In the genomic region with DNA sequence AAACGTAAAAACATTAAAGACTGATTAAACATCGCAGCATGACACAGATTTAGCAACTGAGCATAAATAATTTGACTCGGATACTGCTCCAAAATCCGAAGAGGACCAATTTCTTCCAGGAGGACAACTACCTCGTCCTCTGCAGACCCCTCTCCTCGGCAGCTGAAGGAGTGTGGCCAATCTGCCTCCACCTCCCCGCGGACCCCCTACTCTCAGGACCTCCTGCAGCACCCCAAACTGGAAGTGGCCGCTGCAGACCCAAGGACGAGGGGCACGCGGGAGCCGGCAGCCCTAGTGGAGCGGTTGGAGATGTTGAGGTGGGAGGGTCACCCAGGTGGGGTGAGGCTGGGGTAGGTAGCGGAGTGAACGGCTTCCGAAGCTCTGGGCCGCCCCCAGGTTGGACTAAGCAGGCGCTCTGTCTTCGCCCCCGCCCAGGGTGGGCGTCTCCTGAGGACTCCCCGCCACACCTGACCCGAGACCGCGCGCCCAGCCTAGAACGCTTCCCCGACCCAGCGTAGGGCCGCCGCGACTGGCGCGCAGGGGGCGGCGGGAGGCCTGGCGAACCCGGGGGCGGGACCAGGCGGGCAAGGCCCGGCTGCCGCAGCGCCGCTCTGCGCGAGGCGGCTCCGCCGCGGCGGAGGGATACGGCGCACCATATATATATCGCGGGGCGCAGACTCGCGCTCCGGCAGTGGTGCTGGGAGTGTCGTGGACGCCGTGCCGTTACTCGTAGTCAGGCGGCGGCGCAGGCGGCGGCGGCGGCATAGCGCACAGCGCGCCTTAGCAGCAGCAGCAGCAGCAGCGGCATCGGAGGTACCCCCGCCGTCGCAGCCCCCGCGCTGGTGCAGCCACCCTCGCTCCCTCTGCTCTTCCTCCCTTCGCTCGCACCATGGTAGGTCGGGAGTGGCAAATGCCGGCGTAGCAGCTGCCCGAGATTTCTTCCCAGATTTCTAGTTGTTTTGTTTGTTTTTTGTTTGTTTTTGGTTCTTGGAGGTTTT, we compare ENCODE assay signal across 1 cellular context.
A peak's percentile ranks its signal among the peaks of the same experiment; 100 is the strongest.
TF ChIP-seq lines count a peak whose summit lies in the region.

A gene (plus strand): TSS at position 688 of the 998 bp plus-strand sequence. CDS start 202 bp downstream, at position 890.

TF ChIP-seq in K562, 482 proteins besides CTCF, POLR2A, EP300 and RAD21 (continued from another document and continues in another):
- TF ChIP-seq, protein P1, sequence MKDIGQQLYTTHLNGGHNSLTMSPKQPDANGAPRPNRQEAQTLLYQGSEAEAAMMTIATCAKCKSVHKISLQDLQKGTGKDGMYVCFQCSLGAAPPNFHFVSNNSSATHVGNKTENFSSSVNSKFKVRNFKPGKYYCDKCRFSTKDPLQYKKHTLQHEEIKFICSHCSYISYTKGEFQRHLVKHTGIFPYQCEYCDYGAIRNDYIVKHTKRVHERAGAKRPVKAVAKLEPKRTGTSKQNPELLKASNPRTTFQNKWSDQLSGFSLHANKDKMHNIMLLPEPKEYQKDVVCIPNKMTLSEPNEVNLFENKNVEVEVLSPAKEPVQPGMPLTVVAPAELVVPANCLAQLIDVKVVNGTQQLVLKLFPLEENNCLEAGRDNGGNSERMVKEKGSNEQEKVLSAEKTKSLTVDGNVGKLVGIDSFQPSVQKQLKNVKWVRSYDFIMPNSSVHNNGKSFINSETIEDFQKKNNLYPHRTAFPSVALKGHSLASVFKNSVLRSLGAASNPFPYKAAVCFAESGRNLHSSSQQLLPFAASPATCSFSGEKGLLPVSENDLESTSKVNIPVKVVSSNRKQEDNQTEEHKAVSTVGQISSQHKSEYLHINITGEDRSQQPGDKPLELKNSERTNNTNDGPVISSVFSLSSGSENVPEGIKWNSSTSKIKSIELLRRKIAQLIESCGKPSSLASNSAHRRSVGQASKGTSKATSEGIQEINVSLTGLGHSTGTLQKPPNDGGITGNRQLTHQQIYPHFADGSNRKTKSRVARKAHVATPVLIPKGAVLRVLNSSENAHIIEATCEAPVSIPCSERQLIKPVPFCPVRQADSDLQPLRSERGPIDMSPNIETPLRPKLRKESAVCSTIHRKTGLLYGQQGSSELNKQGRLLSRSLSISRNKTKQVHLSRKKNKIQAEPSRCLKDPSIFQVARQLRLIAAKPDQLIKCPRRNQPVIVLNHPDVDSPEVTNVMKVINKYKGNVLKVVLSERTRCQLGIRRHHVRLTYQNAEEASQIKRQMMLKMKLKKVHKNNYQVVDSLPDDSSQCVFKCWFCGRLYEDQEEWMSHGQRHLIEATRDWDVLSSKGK (CRISPR knock-in tag; IDR thresholded peaks at IDR 0.05): no peak
- TF ChIP-seq FOXP1 (CRISPR knock-in tag; IDR thresholded peaks at IDR 0.05): peak; percentile 43; the same call in 1 of the 2 replicates
- TF ChIP-seq, protein P2, sequence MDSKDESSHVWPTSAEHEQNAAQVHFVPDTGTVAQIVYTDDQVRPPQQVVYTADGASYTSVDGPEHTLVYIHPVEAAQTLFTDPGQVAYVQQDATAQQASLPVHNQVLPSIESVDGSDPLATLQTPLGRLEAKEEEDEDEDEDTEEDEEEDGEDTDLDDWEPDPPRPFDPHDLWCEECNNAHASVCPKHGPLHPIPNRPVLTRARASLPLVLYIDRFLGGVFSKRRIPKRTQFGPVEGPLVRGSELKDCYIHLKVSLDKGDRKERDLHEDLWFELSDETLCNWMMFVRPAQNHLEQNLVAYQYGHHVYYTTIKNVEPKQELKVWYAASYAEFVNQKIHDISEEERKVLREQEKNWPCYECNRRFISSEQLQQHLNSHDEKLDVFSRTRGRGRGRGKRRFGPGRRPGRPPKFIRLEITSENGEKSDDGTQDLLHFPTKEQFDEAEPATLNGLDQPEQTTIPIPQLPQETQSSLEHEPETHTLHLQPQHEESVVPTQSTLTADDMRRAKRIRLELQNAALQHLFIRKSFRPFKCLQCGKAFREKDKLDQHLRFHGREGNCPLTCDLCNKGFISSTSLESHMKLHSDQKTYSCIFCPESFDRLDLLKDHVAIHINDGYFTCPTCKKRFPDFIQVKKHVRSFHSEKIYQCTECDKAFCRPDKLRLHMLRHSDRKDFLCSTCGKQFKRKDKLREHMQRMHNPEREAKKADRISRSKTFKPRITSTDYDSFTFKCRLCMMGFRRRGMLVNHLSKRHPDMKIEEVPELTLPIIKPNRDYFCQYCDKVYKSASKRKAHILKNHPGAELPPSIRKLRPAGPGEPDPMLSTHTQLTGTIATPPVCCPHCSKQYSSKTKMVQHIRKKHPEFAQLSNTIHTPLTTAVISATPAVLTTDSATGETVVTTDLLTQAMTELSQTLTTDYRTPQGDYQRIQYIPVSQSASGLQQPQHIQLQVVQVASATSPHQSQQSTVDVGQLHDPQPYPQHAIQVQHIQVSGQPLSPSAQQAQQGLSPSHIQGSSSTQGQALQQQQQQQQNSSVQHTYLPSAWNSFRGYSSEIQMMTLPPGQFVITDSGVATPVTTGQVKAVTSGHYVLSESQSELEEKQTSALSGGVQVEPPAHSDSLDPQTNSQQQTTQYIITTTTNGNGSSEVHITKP (IDR thresholded peaks at IDR 0.05; ENCODE audit: partially characterized antibody): peak; percentile 90
- TF ChIP-seq, protein P3, sequence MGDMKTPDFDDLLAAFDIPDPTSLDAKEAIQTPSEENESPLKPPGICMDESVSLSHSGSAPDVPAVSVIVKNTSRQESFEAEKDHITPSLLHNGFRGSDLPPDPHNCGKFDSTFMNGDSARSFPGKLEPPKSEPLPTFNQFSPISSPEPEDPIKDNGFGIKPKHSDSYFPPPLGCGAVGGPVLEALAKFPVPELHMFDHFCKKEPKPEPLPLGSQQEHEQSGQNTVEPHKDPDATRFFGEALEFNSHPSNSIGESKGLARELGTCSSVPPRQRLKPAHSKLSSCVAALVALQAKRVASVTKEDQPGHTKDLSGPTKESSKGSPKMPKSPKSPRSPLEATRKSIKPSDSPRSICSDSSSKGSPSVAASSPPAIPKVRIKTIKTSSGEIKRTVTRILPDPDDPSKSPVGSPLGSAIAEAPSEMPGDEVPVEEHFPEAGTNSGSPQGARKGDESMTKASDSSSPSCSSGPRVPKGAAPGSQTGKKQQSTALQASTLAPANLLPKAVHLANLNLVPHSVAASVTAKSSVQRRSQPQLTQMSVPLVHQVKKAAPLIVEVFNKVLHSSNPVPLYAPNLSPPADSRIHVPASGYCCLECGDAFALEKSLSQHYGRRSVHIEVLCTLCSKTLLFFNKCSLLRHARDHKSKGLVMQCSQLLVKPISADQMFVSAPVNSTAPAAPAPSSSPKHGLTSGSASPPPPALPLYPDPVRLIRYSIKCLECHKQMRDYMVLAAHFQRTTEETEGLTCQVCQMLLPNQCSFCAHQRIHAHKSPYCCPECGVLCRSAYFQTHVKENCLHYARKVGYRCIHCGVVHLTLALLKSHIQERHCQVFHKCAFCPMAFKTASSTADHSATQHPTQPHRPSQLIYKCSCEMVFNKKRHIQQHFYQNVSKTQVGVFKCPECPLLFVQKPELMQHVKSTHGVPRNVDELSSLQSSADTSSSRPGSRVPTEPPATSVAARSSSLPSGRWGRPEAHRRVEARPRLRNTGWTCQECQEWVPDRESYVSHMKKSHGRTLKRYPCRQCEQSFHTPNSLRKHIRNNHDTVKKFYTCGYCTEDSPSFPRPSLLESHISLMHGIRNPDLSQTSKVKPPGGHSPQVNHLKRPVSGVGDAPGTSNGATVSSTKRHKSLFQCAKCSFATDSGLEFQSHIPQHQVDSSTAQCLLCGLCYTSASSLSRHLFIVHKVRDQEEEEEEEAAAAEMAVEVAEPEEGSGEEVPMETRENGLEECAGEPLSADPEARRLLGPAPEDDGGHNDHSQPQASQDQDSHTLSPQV (IDR thresholded peaks at IDR 0.05): 0 out of 2 replicates have a peak, but pooled peaks have one; percentile 13
- TF ChIP-seq ZNF668 (CRISPR knock-in tag; IDR thresholded peaks at IDR 0.05): no peak
- 0 out of 2 replicates have a peak, but pooled peaks have one; percentile 53 for TF ChIP-seq ZNF124 (CRISPR knock-in tag; IDR thresholded peaks at IDR 0.05)
- peak in 2 of 3 experiments; percentile 73 to 83 for TF ChIP-seq YY1 (IDR thresholded peaks at IDR 0.05; ENCODE audit: borderline replicate concordance in 1 of 3, control insufficient read depth in 1 of 3, extremely low read depth in 1 of 3, insufficient read depth in 3 of 3, insufficient read length in 1 of 3, insufficient replicate concordance in 2 of 3, low read depth in 1 of 3, low read length in 2 of 3)
- TF ChIP-seq NCOA6 (IDR thresholded peaks at IDR 0.05): no peak
- no peak for TF ChIP-seq ZNF239 (CRISPR knock-in tag; IDR thresholded peaks at IDR 0.05)
- no peak for TF ChIP-seq NFXL1 (CRISPR knock-in tag; IDR thresholded peaks at IDR 0.05)
- TF ChIP-seq BRCA1 (IDR thresholded peaks at IDR 0.05): no peak
- TF ChIP-seq BRCA1 (CRISPR knock-in tag; IDR thresholded peaks at IDR 0.05): no peak
- TF ChIP-seq ETV1 (tag; conservative IDR thresholded peaks at IDR 0.05; ENCODE audit: low read depth): no peak
- TF ChIP-seq SAP30 (IDR thresholded peaks at IDR 0.05; ENCODE audit: borderline replicate concordance, insufficient read depth, low read depth, low read length, poor library complexity, severe bottlenecking): no peak
- no peak for TF ChIP-seq ZNF766 (CRISPR knock-in tag; conservative IDR thresholded peaks at IDR 0.05)
- TF ChIP-seq ELF4 (CRISPR knock-in tag; IDR thresholded peaks at IDR 0.05): no peak
- TF ChIP-seq GABPB1 (CRISPR knock-in tag; IDR thresholded peaks at IDR 0.05): peak; percentile 55; the same call in 1 of the 2 replicates
- TF ChIP-seq, protein P4, sequence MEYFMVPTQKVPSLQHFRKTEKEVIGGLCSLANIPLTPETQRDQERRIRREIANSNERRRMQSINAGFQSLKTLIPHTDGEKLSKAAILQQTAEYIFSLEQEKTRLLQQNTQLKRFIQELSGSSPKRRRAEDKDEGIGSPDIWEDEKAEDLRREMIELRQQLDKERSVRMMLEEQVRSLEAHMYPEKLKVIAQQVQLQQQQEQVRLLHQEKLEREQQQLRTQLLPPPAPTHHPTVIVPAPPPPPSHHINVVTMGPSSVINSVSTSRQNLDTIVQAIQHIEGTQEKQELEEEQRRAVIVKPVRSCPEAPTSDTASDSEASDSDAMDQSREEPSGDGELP (CRISPR knock-in tag; IDR thresholded peaks at IDR 0.05; ENCODE audit: borderline replicate concordance): peak; percentile 70; the same call in 1 of the 2 replicates
- TF ChIP-seq TCF7 (IDR thresholded peaks at IDR 0.05; ENCODE audit: borderline replicate concordance): 0 out of 2 replicates have a peak, but pooled peaks have one; percentile 41
- peak; percentile 81; the same call in 1 of the 2 replicates for TF ChIP-seq ERF (CRISPR knock-in tag; IDR thresholded peaks at IDR 0.05)
- TF ChIP-seq MXI1 (IDR thresholded peaks at IDR 0.05; ENCODE audit: low read depth, low read length): no peak
- TF ChIP-seq HDAC1 (IDR thresholded peaks at IDR 0.05): peak in 1 of 2 experiments; percentile 48; a peak in 1 of 4 replicates
- TF ChIP-seq, protein P5, sequence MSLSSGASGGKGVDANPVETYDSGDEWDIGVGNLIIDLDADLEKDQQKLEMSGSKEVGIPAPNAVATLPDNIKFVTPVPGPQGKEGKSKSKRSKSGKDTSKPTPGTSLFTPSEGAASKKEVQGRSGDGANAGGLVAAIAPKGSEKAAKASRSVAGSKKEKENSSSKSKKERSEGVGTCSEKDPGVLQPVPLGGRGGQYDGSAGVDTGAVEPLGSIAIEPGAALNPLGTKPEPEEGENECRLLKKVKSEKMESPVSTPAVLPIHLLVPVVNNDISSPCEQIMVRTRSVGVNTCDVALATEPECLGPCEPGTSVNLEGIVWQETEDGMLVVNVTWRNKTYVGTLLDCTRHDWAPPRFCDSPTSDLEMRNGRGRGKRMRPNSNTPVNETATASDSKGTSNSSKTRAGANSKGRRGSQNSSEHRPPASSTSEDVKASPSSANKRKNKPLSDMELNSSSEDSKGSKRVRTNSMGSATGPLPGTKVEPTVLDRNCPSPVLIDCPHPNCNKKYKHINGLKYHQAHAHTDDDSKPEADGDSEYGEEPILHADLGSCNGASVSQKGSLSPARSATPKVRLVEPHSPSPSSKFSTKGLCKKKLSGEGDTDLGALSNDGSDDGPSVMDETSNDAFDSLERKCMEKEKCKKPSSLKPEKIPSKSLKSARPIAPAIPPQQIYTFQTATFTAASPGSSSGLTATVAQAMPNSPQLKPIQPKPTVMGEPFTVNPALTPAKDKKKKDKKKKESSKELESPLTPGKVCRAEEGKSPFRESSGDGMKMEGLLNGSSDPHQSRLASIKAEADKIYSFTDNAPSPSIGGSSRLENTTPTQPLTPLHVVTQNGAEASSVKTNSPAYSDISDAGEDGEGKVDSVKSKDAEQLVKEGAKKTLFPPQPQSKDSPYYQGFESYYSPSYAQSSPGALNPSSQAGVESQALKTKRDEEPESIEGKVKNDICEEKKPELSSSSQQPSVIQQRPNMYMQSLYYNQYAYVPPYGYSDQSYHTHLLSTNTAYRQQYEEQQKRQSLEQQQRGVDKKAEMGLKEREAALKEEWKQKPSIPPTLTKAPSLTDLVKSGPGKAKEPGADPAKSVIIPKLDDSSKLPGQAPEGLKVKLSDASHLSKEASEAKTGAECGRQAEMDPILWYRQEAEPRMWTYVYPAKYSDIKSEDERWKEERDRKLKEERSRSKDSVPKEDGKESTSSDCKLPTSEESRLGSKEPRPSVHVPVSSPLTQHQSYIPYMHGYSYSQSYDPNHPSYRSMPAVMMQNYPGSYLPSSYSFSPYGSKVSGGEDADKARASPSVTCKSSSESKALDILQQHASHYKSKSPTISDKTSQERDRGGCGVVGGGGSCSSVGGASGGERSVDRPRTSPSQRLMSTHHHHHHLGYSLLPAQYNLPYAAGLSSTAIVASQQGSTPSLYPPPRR (CRISPR knock-in tag; IDR thresholded peaks at IDR 0.05; ENCODE audit: borderline replicate concordance): no peak
- no peak for TF ChIP-seq ZFP30 (CRISPR knock-in tag; IDR thresholded peaks at IDR 0.05; ENCODE audit: borderline replicate concordance)
- TF ChIP-seq SP2 (IDR thresholded peaks at IDR 0.05; ENCODE audit: extremely low read depth, low read depth, low read length, poor library complexity, severe bottlenecking): no peak
- TF ChIP-seq, protein P6, sequence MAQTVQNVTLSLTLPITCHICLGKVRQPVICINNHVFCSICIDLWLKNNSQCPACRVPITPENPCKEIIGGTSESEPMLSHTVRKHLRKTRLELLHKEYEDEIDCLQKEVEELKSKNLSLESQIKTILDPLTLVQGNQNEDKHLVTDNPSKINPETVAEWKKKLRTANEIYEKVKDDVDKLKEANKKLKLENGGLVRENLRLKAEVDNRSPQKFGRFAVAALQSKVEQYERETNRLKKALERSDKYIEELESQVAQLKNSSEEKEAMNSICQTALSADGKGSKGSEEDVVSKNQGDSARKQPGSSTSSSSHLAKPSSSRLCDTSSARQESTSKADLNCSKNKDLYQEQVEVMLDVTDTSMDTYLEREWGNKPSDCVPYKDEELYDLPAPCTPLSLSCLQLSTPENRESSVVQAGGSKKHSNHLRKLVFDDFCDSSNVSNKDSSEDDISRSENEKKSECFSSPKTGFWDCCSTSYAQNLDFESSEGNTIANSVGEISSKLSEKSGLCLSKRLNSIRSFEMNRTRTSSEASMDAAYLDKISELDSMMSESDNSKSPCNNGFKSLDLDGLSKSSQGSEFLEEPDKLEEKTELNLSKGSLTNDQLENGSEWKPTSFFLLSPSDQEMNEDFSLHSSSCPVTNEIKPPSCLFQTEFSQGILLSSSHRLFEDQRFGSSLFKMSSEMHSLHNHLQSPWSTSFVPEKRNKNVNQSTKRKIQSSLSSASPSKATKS (CRISPR knock-in tag; IDR thresholded peaks at IDR 0.05): no peak
- TF ChIP-seq, protein P7, sequence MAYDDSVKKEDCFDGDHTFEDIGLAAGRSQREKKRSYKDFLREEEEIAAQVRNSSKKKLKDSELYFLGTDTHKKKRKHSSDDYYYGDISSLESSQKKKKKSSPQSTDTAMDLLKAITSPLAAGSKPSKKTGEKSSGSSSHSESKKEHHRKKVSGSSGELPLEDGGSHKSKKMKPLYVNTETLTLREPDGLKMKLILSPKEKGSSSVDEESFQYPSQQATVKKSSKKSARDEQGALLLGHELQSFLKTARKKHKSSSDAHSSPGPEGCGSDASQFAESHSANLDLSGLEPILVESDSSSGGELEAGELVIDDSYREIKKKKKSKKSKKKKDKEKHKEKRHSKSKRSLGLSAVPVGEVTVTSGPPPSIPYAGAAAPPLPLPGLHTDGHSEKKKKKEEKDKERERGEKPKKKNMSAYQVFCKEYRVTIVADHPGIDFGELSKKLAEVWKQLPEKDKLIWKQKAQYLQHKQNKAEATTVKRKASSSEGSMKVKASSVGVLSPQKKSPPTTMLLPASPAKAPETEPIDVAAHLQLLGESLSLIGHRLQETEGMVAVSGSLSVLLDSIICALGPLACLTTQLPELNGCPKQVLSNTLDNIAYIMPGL (CRISPR knock-in tag; IDR thresholded peaks at IDR 0.05): no peak
